Comparison of ENCODE assay signal across 32 cellular contexts in the genomic region with DNA sequence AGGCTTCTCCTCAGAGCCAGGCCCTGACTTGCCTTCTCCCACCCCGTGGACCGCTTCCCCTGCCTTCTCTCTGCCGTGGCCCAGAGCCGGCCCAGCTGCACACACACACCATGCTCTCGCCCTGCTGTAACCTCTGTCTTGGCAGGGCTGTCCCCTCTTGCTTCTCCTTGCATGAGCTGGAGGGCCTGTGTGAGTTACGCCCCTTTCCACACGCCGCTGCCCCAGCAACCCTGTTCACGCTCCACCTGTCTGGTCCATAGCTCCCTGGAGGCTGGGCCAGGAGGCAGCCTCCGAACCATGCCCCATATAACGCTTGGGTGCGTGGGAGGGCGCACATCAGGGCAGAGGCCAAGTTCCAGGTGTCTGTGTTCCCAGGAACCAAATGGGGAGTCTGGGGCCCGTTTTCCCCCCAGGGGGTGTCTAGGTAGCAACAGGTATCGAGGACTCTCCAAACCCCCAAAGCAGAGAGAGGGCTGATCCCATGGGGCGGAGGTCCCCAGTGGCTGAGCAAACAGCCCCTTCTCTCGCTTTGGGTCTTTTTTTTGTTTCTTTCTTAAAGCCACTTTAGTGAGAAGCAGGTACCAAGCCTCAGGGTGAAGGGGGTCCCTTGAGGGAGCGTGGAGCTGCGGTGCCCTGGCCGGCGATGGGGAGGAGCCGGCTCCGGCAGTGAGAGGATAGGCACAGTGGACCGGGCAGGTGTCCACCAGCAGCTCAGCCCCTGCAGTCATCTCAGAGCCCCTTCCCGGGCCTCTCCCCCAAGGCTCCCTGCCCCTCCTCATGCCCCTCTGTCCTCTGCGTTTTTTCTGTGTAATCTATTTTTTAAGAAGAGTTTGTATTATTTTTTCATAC. TPM values are rescaled to one million over a fixed set of nuclear protein-coding genes. Genes with fewer than 3 reads are reported as not detected.
DNase-seq lines count a peak whose midpoint lies in the region; ATAC-seq, FAIRE-seq and TF ChIP-seq lines count a peak whose summit lies in the region.
"Had no signal": no experiment of that assay in that cellular context is flagged by ENCODE, and none has a peak within 500 bp of the region (broad histone marks: within the 10 kb centered on the region; RNA-seq: fewer than 3 reads in every experiment).

No MANE protein-coding gene starts in this region.

- POLR2A ChIA-PET in A549 (lab: Yijun Ruan, JAX): no interaction called here
- POLR2A ChIA-PET in activated B cell treated with CpG ODN at 0.5 μM for 24 hours (lab: Charles Lee): interaction anchor here (0.7 to 2.0 kb wide), 2 partner anchors 37 to 53 kb away, joined by 3 to 11 read pairs; a partner anchor contains a TSS

- no peak overlapping the region for H3K4me3 Mint-ChIP-seq in activated B cell treated with CpG ODN at 0.5 μM for 24 hours
- no peak overlapping the region for H3K4me3 Mint-ChIP-seq in naive B cell
- H3K4me3 Mint-ChIP-seq: activated T-helper 17 cell treated with anti-CD3 and anti-CD28 coated beads, Interleukin-2, amount 50 U/mL, for 72 hours had no signal

- TF ChIP-seq POLR2A in A549 (IDR thresholded peaks at IDR 0.05; ENCODE audit: low read length): no peak

- intact Hi-C loops in activated B cell treated with CpG ODN at 0.5 μM for 24 hours (cut with micrococcal nuclease): loop anchor here (2.0 to 5.0 kb wide), 2 partner anchors 21 to 54 kb away; no protein-coding TSS in a partner anchor

- ATAC-seq in A549 (peak; percentile 14 to 60; a peak in 4 of 6 replicates), activated B cell treated with CpG ODN at 0.5 μM for 24 hours (ENCODE audit: low read depth) (peak; percentile 82), naive B cell (ENCODE audit: low read depth in 2 of 2) (no peak), HG03159 (IDR thresholded peaks at IDR 0.05; ENCODE audit: unreplicated experiment) (no peak), GM19463 (IDR thresholded peaks at IDR 0.05; ENCODE audit: unreplicated experiment) (no peak)
- ATAC-seq: activated naive CD4-positive, alpha-beta T cell treated with anti-CD3 and anti-CD28 coated beads, Interleukin-2, amount 50 U/mL, for 72 hours; activated T-helper 17 cell treated with anti-CD3 and anti-CD28 coated beads, Interleukin-2, amount 50 U/mL, for 72 hours; gastrocnemius medialis had no signal

- H3K36me3 Mint-ChIP-seq in activated B cell treated with CpG ODN at 0.5 μM for 24 hours (ENCODE audit: low read depth) (peaks cover 43% of the 10 kb centered on the region), naive B cell (peaks cover 5 to 15% of the 10 kb centered on the region in 2 donors)

- H3K4me1 ChIP-seq in A549: no peaks in the 10 kb centered on the region
- H3K4me1 ChIP-seq: ascending aorta, gastrocnemius medialis, thyroid gland had no signal

- H3K27ac Mint-ChIP-seq in activated B cell treated with CpG ODN at 0.5 μM for 24 hours: peak overlapping the region; percentile 79
- peak overlapping the region in 4 of 6 donors; percentile 34 to 95 (median 67) for H3K27ac Mint-ChIP-seq in naive B cell
- H3K27ac Mint-ChIP-seq: activated T-helper 17 cell treated with anti-CD3 and anti-CD28 coated beads, Interleukin-2, amount 50 U/mL, for 72 hours had no signal

- H3K4me1 Mint-ChIP-seq in activated B cell treated with CpG ODN at 0.5 μM for 24 hours: peaks cover 4% of the 10 kb centered on the region
- H3K4me1 Mint-ChIP-seq in naive B cell: peaks cover 0 to 4% (median 2%) of the 10 kb centered on the region in 3 donors
- H3K4me1 Mint-ChIP-seq: activated T-helper 17 cell treated with anti-CD3 and anti-CD28 coated beads, Interleukin-2, amount 50 U/mL, for 72 hours had no signal

- H3K27me3 Mint-ChIP-seq in activated B cell treated with CpG ODN at 0.5 μM for 24 hours (no peaks in the 10 kb centered on the region), naive B cell (no peaks in the 10 kb centered on the region)
- H3K27me3 Mint-ChIP-seq: activated T-helper 17 cell treated with anti-CD3 and anti-CD28 coated beads, Interleukin-2, amount 50 U/mL, for 72 hours had no signal

- no peaks in the 10 kb centered on the region for H3K9me3 Mint-ChIP-seq in activated B cell treated with CpG ODN at 0.5 μM for 24 hours
- H3K9me3 Mint-ChIP-seq in naive B cell: peaks cover 0 to 2% (median 0%) of the 10 kb centered on the region in 7 donors
- H3K9me3 Mint-ChIP-seq: activated naive CD4-positive, alpha-beta T cell treated with anti-CD3 and anti-CD28 coated beads, Interleukin-2, amount 50 U/mL, for 72 hours; activated T-helper 17 cell treated with anti-CD3 and anti-CD28 coated beads, Interleukin-2, amount 50 U/mL, for 72 hours had no signal

- H3K27me3 ChIP-seq in H7 (ENCODE audit: control insufficient read depth, insufficient read depth, low read length): no peaks in the 10 kb centered on the region
- H3K27me3 ChIP-seq: ascending aorta, gastrocnemius medialis, thyroid gland had no signal

- no peak for FAIRE-seq in A549 (lab: Jason Lieb, UNC)
- FAIRE-seq: endometrium, GM19239 had no signal

- H3K4me2 ChIP-seq in A549: no peak overlapping the region

- peaks cover 1% of the 10 kb centered on the region for H3K36me3 ChIP-seq in H7 (replicated peaks; ENCODE audit: control insufficient read depth, insufficient read depth, low read length)

- no peak for DNase-seq in A549 (ENCODE audit: low read depth in 1 of 2, low spot score in 1 of 2)
- peak; percentile 32 for DNase-seq in H7
- DNase-seq in activated B cell treated with CpG ODN at 0.5 μM for 24 hours: peak; percentile 23
- DNase-seq in naive B cell: no peak
- DNase-seq in ureter (ENCODE audit: low spot score): no peak
- DNase-seq in DMS79 (lab: John Stamatoyannopoulos, UW): no peak
- DNase-seq: ACHN; activated CD4-positive, alpha-beta T cell treated with anti-CD3 and anti-CD28 coated beads, Interleukin-2, amount 50 U/mL, for 48 hours; activated CD4-positive, CD25-positive, alpha-beta regulatory T cell; caudate nucleus; COR-L47; dermis blood vessel endothelial cell; DMS79 treated with DMSO at 0.1 percent for 48 hours; gastrocnemius medialis; GF-D8; HCEC 1CT; hippocampal formation; Kasumi-1; left cardiac atrium; MV-4-11; NCI-H146; SHP77 treated with DMSO at 0.1 percent for 48 hours; stimulated activated CD4-positive, alpha-beta T cell treated with anti-CD3 and anti-CD28 coated beads, Interleukin-4, amount 100 ng/mL, for 4 hours; stimulated activated naive CD4-positive, alpha-beta T cell treated with Interleukin-2 at 50 U/mL for 16 hours; thyroid gland had no signal

- no peak for TF ChIP-seq EP300 in A549 (IDR thresholded peaks at IDR 0.05)

- no peak overlapping the region for H3K27ac ChIP-seq in A549
- H3K27ac ChIP-seq: ascending aorta, gastrocnemius medialis, thyroid gland had no signal

- H3K4me3 ChIP-seq in A549 (no peak overlapping the region), H7 (ENCODE audit: insufficient read depth, low read depth, low read length) (no peak overlapping the region)
- H3K4me3 ChIP-seq: ascending aorta, gastrocnemius medialis, thyroid gland had no signal

- no peaks in the 10 kb centered on the region for H3K9me3 ChIP-seq in A549
- H3K9me3 ChIP-seq: ascending aorta, gastrocnemius medialis, thyroid gland had no signal

- no peak for TF ChIP-seq CTCF in A549 (IDR thresholded peaks at IDR 0.05)
- no peak for TF ChIP-seq CTCF in activated B cell treated with CpG ODN at 0.5 μM for 24 hours (IDR thresholded peaks at IDR 0.05)

- CTCF ChIA-PET in A549 (lab: Yijun Ruan, JAX) (interaction anchor here (0.5 to 1.3 kb wide), 8 partner anchors 13 to 256 kb away, joined by 3 to 6 read pairs (median 4); no protein-coding TSS in a partner anchor), activated B cell treated with CpG ODN at 0.5 μM for 24 hours (lab: Charles Lee) (no interaction called here)

- 92% methylated on average over 26 of the region's 26 CpGs for WGBS in A549 (ENCODE audit: missing lambda C conversion rate)

- TF ChIP-seq RAD21 in A549 (conservative IDR thresholded peaks at IDR 0.05 in 1 of 2, IDR thresholded peaks at IDR 0.05 in 1 of 2): no peak

TF ChIP-seq in A549, 52 proteins besides CTCF, POLR2A, EP300 and RAD21:
- TF ChIP-seq FOXS1 (CRISPR knock-in tag; IDR thresholded peaks at IDR 0.05) (no peak), HDAC2 (IDR thresholded peaks at IDR 0.05) (no peak), CHD2 (IDR thresholded peaks at IDR 0.05; ENCODE audit: low read length, partially characterized antibody) (no peak)

RNA-seq across cellular contexts. Expression of a gene that starts 38.0 kb away (rescaled TPM):
- 17.6 and 25.3 TPM in 2 replicates for polyA plus RNA-seq in A549 (2011; rRNA removed)
- 34.8 and 39.1 TPM in 2 replicates for polyA plus RNA-seq in A549 (2012; cell fraction: cytosol; rRNA removed)
- polyA plus RNA-seq in A549 (2012; cell fraction: nucleus; rRNA removed): 63.4 and 82.0 TPM in 2 replicates
- polyA plus RNA-seq in A549 (2017; fragmentation: RNase III; extraction: RNeasy Plus Mini Kit Qiagen cat#74134 plus additional on column Dnase treatment): 28.9 to 31.8 TPM (median 28.9 TPM) in 3 replicates
- polyA minus RNA-seq in A549 (2011; rRNA and poly(A)+ RNA removed): 42.1 and 48.2 TPM in 2 replicates
- total RNA-seq in H7 (2014; rRNA removed; shearing (Covaris generic)): 99.4 and 108 TPM in 2 replicates
- 59.6 and 62.7 TPM in 2 replicates for total RNA-seq in activated B cell treated with CpG ODN at 0.5 μM for 24 hours
- 10 to 100 TPM in 4 of 6 donors, 1 to 10 TPM in 2; 7.9 to 16.5 (median 11.6) TPM for polyA plus RNA-seq in naive B cell (ENCODE audit: low read depth in 6 of 6)
- 26.0 TPM for total RNA-seq in ureter

RNA-seq across cellular contexts. Expression of a gene that starts 52.5 kb away (rescaled TPM):
- polyA plus RNA-seq in A549 (2011; rRNA removed): 300 and 364 TPM in 2 replicates
- polyA plus RNA-seq in A549 (2012; cell fraction: cytosol; rRNA removed): 289 and 308 TPM in 2 replicates
- 226 and 322 TPM in 2 replicates for polyA plus RNA-seq in A549 (2012; cell fraction: nucleus; rRNA removed)
- polyA plus RNA-seq in A549 (2017; fragmentation: RNase III; extraction: RNeasy Plus Mini Kit Qiagen cat#74134 plus additional on column Dnase treatment): 343 to 377 TPM (median 361 TPM) in 3 replicates
- 229 and 243 TPM in 2 replicates for polyA minus RNA-seq in A549 (2011; rRNA and poly(A)+ RNA removed)
- 316 and 343 TPM in 2 replicates for total RNA-seq in H7 (2014; rRNA removed; shearing (Covaris generic))
- 263 and 280 TPM in 2 replicates for total RNA-seq in activated B cell treated with CpG ODN at 0.5 μM for 24 hours
- 100 to 1,000 TPM; 185 to 247 (median 209) TPM for polyA plus RNA-seq in naive B cell (ENCODE audit: low read depth in 6 of 6)
- total RNA-seq in ureter: 237 TPM

Comparison
In these comparisons a context has a peak if more than half of its experiments do, and no peak if none do; other contexts are left out.
1. ATAC-seq: peak in A549 (2 of 2) and activated B cell treated with CpG ODN at 0.5 μM for 24 hours (single experiment); none in naive B cell (0 of 2), HG03159 (single experiment) and GM19463 (single experiment).
2. DNase-seq: peak in H7 (single experiment) and activated B cell treated with CpG ODN at 0.5 μM for 24 hours (single experiment); none in A549 (0 of 2), naive B cell (single experiment), ureter (single experiment) and DMS79 (single experiment).